ENCODE assay signal across 22 cellular contexts in the genomic region with DNA sequence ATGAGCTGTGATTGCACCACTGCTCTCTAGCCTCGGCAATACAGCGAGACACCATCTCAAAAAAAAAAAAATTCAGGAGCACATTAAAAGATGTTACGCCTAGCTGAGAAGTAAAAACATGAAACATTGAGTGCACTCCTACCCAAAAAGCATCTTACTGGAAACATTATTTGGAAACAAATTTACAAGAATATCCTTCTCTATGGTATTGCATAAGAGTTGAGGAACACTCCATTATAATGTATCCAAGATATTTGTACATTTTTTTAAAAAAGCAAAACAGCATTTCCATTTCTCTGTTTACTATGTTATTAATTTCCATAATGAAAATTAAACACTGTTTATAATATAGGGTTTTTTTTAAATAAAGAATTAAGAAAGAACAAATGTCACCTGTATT.
"Had no signal": no experiment of that assay in that cellular context is flagged by ENCODE, and none has a peak within 500 bp of the region (broad histone marks: within the 10 kb centered on the region; RNA-seq: fewer than 3 reads in every experiment).

No MANE protein-coding gene starts in this region.

- H3K9me3 ChIP-seq: SJSA1 had no signal

- H3K27me3 Mint-ChIP-seq: IgD-negative memory B cell had no signal

- H3K27me3 ChIP-seq: SJSA1 had no signal

- H3K27ac ChIP-seq: SJSA1, SK-N-MC had no signal

- DNase-seq: KBM-7, MV-4-11, NCI-H1048, NCI-H1105, NCI-H1417, NCI-H1436 treated with DMSO at 0.1 percent for 48 hours, NCI-H1694, NCI-H187 treated with DMSO at 0.1 percent for 48 hours, NCI-H2029 treated with DMSO at 0.1 percent for 48 hours, NCI-H2171 treated with DMSO at 0.1 percent for 48 hours, NCI-H2227 treated with DMSO at 0.1 percent for 48 hours, NCI-H524, NCI-H69, NCI-H774, Right ventricle myocardium superior, RPMI8226, SIG-M5, SW 1271 had no signal

- H3K4me3 ChIP-seq: SJSA1, SK-N-MC had no signal

- H3K9me3 Mint-ChIP-seq: IgD-negative memory B cell had no signal

- FAIRE-seq: RCC 7860 had no signal

- H3K4me3 Mint-ChIP-seq: IgD-negative memory B cell had no signal
